In genomic region chr11:77062924-77063323, GRCh38 we compare ENCODE assay signal across 20 cellular contexts. TPM values are rescaled to one million over a fixed set of nuclear protein-coding genes. Genes with fewer than 3 reads are reported as not detected.
DNase-seq lines count a peak whose midpoint lies in the region; ATAC-seq and TF ChIP-seq lines count a peak whose summit lies in the region.
"Had no signal": no experiment of that assay in that cellular context is flagged by ENCODE, and none has a peak within 500 bp of the region (broad histone marks: within the 10 kb centered on the region; RNA-seq: fewer than 3 reads in every experiment).

No MANE protein-coding gene starts in this region.

- TF ChIP-seq CTCF in MCF 10A (IDR thresholded peaks at IDR 0.05; ENCODE audit: unreplicated experiment) (no peak), mammary epithelial cell (conservative IDR thresholded peaks at IDR 0.05 in 1 of 2, IDR thresholded peaks at IDR 0.05 in 1 of 2; ENCODE audit: extremely low read depth in 1 of 2, insufficient read depth in 1 of 2, low read depth in 1 of 2, low read length in 2 of 2) (peak in 1 of 2 donors; percentile 45), RWPE2 (IDR thresholded peaks at IDR 0.05; ENCODE audit: poor library complexity, severe bottlenecking) (peak; percentile 13), foreskin keratinocyte (conservative IDR thresholded peaks at IDR 0.05) (peak; percentile 39)

- no peak overlapping the region for H3K9ac ChIP-seq in mammary epithelial cell (ENCODE audit: insufficient read depth, low read length)

- in situ Hi-C loops in mammary epithelial cell (cut with MboI; ENCODE audit: low sequenced_read_pairs in 2 of 2) = no loop called here

- H3K27ac Mint-ChIP-seq in MCF 10A (ENCODE audit: low read depth, unreplicated experiment) = no peak overlapping the region
- H3K27ac Mint-ChIP-seq: activated CD4-positive, alpha-beta memory T cell treated with anti-CD3 and anti-CD28 coated beads, Interleukin-2, amount 10 ng/mL, durations not matched to agents 7 days and 5 days; activated naive CD8-positive, alpha-beta T cell treated with anti-CD3 and anti-CD28 coated beads, Interleukin-2, amount 10 ng/mL, durations not matched to agents 7 days and 5 days; activated T-cell treated with anti-CD3 and anti-CD28 coated beads, Interleukin-2, amount 50 U/mL, for 72 hours; effector memory CD8-positive, alpha-beta T cell had no signal

- H3K9me3 ChIP-seq in mammary epithelial cell (replicated peaks; ENCODE audit: insufficient read depth, low read length) (no peaks in the 10 kb centered on the region), RWPE2 (ENCODE audit: severe bottlenecking) (no peaks in the 10 kb centered on the region)
- H3K9me3 ChIP-seq: MG63 had no signal

- H3K4me3 ChIP-seq in mammary epithelial cell (replicated peaks in 1 of 3; ENCODE audit: insufficient read depth in 1 of 3, low read depth in 2 of 3, low read length in 3 of 3) = no peak overlapping the region
- H3K4me3 ChIP-seq in RWPE2 (ENCODE audit: severe bottlenecking) = no peak overlapping the region
- H3K4me3 ChIP-seq: MG63 had no signal

- no TSS peak for BruUV-seq in MCF 10A (replicated peaks; lab: Mats Ljungman, UMichigan)
- no TSS peak for BruUV-seq in mammary epithelial cell (replicated peaks; lab: Mats Ljungman, UMichigan)

- H3K27me3 ChIP-seq in mammary epithelial cell (ENCODE audit: insufficient read depth, low read length) = no peaks in the 10 kb centered on the region
- H3K27me3 ChIP-seq in RWPE2 (ENCODE audit: insufficient read depth, poor library complexity, severe bottlenecking) = no peaks in the 10 kb centered on the region
- peaks cover 2% of the 10 kb centered on the region for H3K27me3 ChIP-seq in foreskin keratinocyte
- H3K27me3 ChIP-seq: MG63 had no signal

- ATAC-seq in RWPE2 (ENCODE audit: low read depth) (no peak), foreskin keratinocyte (no peak), HG03025 (IDR thresholded peaks at IDR 0.05; ENCODE audit: low FRiP score, unreplicated experiment) (no peak)
- no peak for ATAC-seq in activated CD4-positive, CD25-positive, alpha-beta regulatory T cell treated with anti-CD3 and anti-CD28 coated beads, Interleukin-2, amount 50 U/mL, for 24 hours
- ATAC-seq: activated T-cell treated with anti-CD3 and anti-CD28 coated beads, Interleukin-2, amount 50 U/mL, for 72 hours; effector memory CD8-positive, alpha-beta T cell had no signal

- H3K4me1 Mint-ChIP-seq in MCF 10A (ENCODE audit: insufficient read depth, unreplicated experiment) = no peaks in the 10 kb centered on the region

- H3K27ac ChIP-seq in mammary epithelial cell (ENCODE audit: insufficient read depth, low read depth, low read length) (no peak overlapping the region), RWPE2 (ENCODE audit: poor library complexity, severe bottlenecking) (no peak overlapping the region), foreskin keratinocyte (no peak overlapping the region)

- H3K4me3 Mint-ChIP-seq in MCF 10A (ENCODE audit: unreplicated experiment) = no peak overlapping the region
- H3K4me3 Mint-ChIP-seq: activated CD4-positive, alpha-beta memory T cell treated with anti-CD3 and anti-CD28 coated beads, Interleukin-2, amount 10 ng/mL, durations not matched to agents 7 days and 5 days; activated naive CD8-positive, alpha-beta T cell treated with anti-CD3 and anti-CD28 coated beads, Interleukin-2, amount 10 ng/mL, durations not matched to agents 7 days and 5 days; activated T-cell treated with anti-CD3 and anti-CD28 coated beads, Interleukin-2, amount 50 U/mL, for 72 hours; effector memory CD8-positive, alpha-beta T cell had no signal

- H2AFZ ChIP-seq in mammary epithelial cell (ENCODE audit: low read depth, low read length) = no peak overlapping the region

- dilution Hi-C loops in mammary epithelial cell (cut with HindIII; ENCODE audit: low sequenced_read_pairs) = no loop called here

- peak; percentile 13 for DNase-seq in MCF 10A (ENCODE audit: unreplicated experiment)
- DNase-seq in mammary epithelial cell = no peak
- no peak for DNase-seq in RWPE2 (ENCODE audit: low spot score)
- DNase-seq in foreskin keratinocyte = no peak
- DNase-seq in NCI-H2196 treated with DMSO at 0.1 percent for 48 hours (lab: John Stamatoyannopoulos, UW; ENCODE audit: unreplicated experiment) = no peak
- no peak for DNase-seq in Kasumi-1 (lab: John Stamatoyannopoulos, UW)
- DNase-seq: activated CD4-positive, alpha-beta memory T cell treated with anti-CD3 and anti-CD28 coated beads, Interleukin-2, amount 10 ng/mL, durations not matched to agents 7 days and 5 days; activated naive CD8-positive, alpha-beta T cell treated with anti-CD3 and anti-CD28 coated beads, Interleukin-2, amount 10 ng/mL, durations not matched to agents 7 days and 5 days; activated T-cell treated with anti-CD3 and anti-CD28 coated beads, Interleukin-2, amount 50 U/mL, for 72 hours; effector memory CD8-positive, alpha-beta T cell; MG63; NCI-H187; NCI-H510A treated with DMSO at 0.1 percent for 48 hours; stimulated activated CD4-positive, alpha-beta T cell treated with anti-CD3 and anti-CD28 coated beads, Interleukin-4, amount 100 ng/mL, for 1 hour had no signal

- H3K4me1 ChIP-seq in mammary epithelial cell (ENCODE audit: insufficient read depth, low read length) = peaks cover 7% of the 10 kb centered on the region
- no peaks in the 10 kb centered on the region for H3K4me1 ChIP-seq in RWPE2 (ENCODE audit: insufficient read depth, poor library complexity, severe bottlenecking)
- no peaks in the 10 kb centered on the region for H3K4me1 ChIP-seq in foreskin keratinocyte

- H3K79me2 ChIP-seq in mammary epithelial cell (ENCODE audit: insufficient read depth, low read length) = no peaks in the 10 kb centered on the region

- CTCF ChIA-PET in MCF 10A (lab: Yijun Ruan, JAX) (interaction anchor here (0.6 to 4.9 kb wide), 4 partner anchors 15 to 1340 kb away, joined by 3 to 37 read pairs (median 9); no protein-coding TSS in a partner anchor), mammary epithelial cell (lab: Charles Lee; ENCODE audit: low non-redundant PET) (interaction anchor here (0.6 to 1.1 kb wide), 3 partner anchors 10 to 29 kb away, joined by 4 to 6 read pairs (median 5); no protein-coding TSS in a partner anchor)

- POLR2A ChIA-PET in MCF 10A (lab: Yijun Ruan, JAX) = no interaction called here

- intact Hi-C loops in MCF 10A (cut with micrococcal nuclease) = no loop called here
- intact Hi-C loops in mammary epithelial cell (cut with micrococcal nuclease) = no loop called here

- no peak overlapping the region for H3K4me2 ChIP-seq in mammary epithelial cell (ENCODE audit: insufficient read depth, low read depth, low read length)

- no peaks in the 10 kb centered on the region for H4K20me1 ChIP-seq in mammary epithelial cell (ENCODE audit: insufficient read depth, low read length)

- H3K27me3 Mint-ChIP-seq in MCF 10A (ENCODE audit: insufficient read depth, unreplicated experiment) = peaks cover 13% of the 10 kb centered on the region
- H3K27me3 Mint-ChIP-seq: effector memory CD8-positive, alpha-beta T cell had no signal

- H3K9me3 Mint-ChIP-seq in MCF 10A (ENCODE audit: unreplicated experiment) = no peaks in the 10 kb centered on the region
- H3K9me3 Mint-ChIP-seq: activated naive CD8-positive, alpha-beta T cell treated with anti-CD3 and anti-CD28 coated beads, Interleukin-2, amount 10 ng/mL, durations not matched to agents 7 days and 5 days; effector memory CD8-positive, alpha-beta T cell had no signal

- H3K36me3 ChIP-seq in mammary epithelial cell (ENCODE audit: insufficient read depth, low read length) (no peaks in the 10 kb centered on the region), RWPE2 (ENCODE audit: low read depth) (no peaks in the 10 kb centered on the region)
- H3K36me3 ChIP-seq: MG63 had no signal

- no peaks in the 10 kb centered on the region for H3K36me3 Mint-ChIP-seq in MCF 10A (ENCODE audit: insufficient read depth, unreplicated experiment)
- H3K36me3 Mint-ChIP-seq: activated naive CD8-positive, alpha-beta T cell treated with anti-CD3 and anti-CD28 coated beads, Interleukin-2, amount 10 ng/mL, durations not matched to agents 7 days and 5 days had no signal

RNA-seq across cellular contexts. Expression of gene CAPN5, which starts 3.8 kb away (rescaled TPM):
- total RNA-seq in MCF 10A (2022) = 0.26 and 0.49 TPM in 2 replicates
- total RNA-seq in mammary epithelial cell = 1 to 10 TPM; 3.0 to 4.3 TPM
- polyA plus RNA-seq in mammary epithelial cell = 1.5 TPM
- 1.7 TPM for polyA minus RNA-seq in mammary epithelial cell
- total RNA-seq in foreskin keratinocyte = 0.81 and 1.4 TPM in 2 replicates
- polyA plus RNA-seq in foreskin keratinocyte = 0.88 and 1.5 TPM in 2 replicates

RNA-seq across cellular contexts. Expression of gene B3GNT6, which starts 28.7 kb away (rescaled TPM):
- not detected in 2 replicates for total RNA-seq in MCF 10A (2022)
- not detected for total RNA-seq in mammary epithelial cell
- not detected for polyA plus RNA-seq in mammary epithelial cell
- polyA minus RNA-seq in mammary epithelial cell = not detected
- not detected in 2 replicates for total RNA-seq in foreskin keratinocyte
- not detected in 2 replicates for polyA plus RNA-seq in foreskin keratinocyte
- total RNA-seq: A673; activated CD4-positive, alpha-beta memory T cell treated with anti-CD3 and anti-CD28 coated beads, Interleukin-2, amount 10 ng/mL, durations not matched to agents 7 days and 5 days; activated naive CD8-positive, alpha-beta T cell treated with anti-CD3 and anti-CD28 coated beads, Interleukin-2, amount 10 ng/mL, durations not matched to agents 7 days and 5 days; activated T-cell treated with anti-CD3 and anti-CD28 coated beads, Interleukin-2, amount 50 U/mL, for 72 hours; G401; HT1080 had no signal
- polyA plus RNA-seq: thymus had no signal

RNA-seq across cellular contexts. Expression of gene OMP, which starts 39.7 kb away (rescaled TPM):
- total RNA-seq in MCF 10A (2022) = not detected in 2 replicates
- not detected for total RNA-seq in mammary epithelial cell
- polyA plus RNA-seq in mammary epithelial cell = not detected
- not detected for polyA minus RNA-seq in mammary epithelial cell
- not detected in 2 replicates for total RNA-seq in foreskin keratinocyte
- not detected in 2 replicates for polyA plus RNA-seq in foreskin keratinocyte
- total RNA-seq: A673; activated CD4-positive, alpha-beta memory T cell treated with anti-CD3 and anti-CD28 coated beads, Interleukin-2, amount 10 ng/mL, durations not matched to agents 7 days and 5 days; activated naive CD8-positive, alpha-beta T cell treated with anti-CD3 and anti-CD28 coated beads, Interleukin-2, amount 10 ng/mL, durations not matched to agents 7 days and 5 days; activated T-cell treated with anti-CD3 and anti-CD28 coated beads, Interleukin-2, amount 50 U/mL, for 72 hours; G401 had no signal
- polyA plus RNA-seq: thymus had no signal
